In the genomic region with DNA sequence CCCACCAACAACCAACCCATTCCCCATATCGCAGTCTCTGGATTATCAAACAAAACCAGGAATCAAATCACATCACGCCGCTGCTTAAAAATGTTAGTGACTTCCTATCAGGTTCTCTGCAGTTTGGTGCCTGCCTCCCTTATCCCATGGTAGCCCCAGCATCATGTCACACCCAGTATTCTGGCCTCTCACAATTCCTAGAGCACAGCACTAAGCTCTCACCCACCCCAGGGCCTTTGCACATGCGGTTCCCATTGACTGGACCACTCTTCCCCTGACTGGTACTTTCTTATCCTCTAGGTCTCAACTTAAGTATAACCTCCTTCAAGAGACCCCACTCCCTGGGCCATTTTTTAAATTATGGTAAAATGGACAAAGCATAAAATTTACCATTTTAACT, we compare ENCODE assay signal across 24 cellular contexts. TPM values are rescaled to one million over a fixed set of nuclear protein-coding genes. Genes with fewer than 3 reads are reported as not detected.
DNase-seq lines count a peak whose midpoint lies in the region; ATAC-seq and TF ChIP-seq lines count a peak whose summit lies in the region.
"Had no signal": no experiment of that assay in that cellular context is flagged by ENCODE, and none has a peak within 500 bp of the region (broad histone marks: within the 10 kb centered on the region; RNA-seq: fewer than 3 reads in every experiment).

No MANE protein-coding gene starts in this region.

- H3K9me2 ChIP-seq in PC-9 (ENCODE audit: insufficient read depth), result no peaks in the 10 kb centered on the region

- TF ChIP-seq CTCF in Calu3 (IDR thresholded peaks at IDR 0.05; ENCODE audit: unreplicated experiment), result no peak
- TF ChIP-seq CTCF in PC-9 (conservative IDR thresholded peaks at IDR 0.05), result no peak
- TF ChIP-seq CTCF in gastroesophageal sphincter (IDR thresholded peaks at IDR 0.05), result no peak
- no peak for TF ChIP-seq CTCF in tibial artery (IDR thresholded peaks at IDR 0.05)

- H3K9me3 Mint-ChIP-seq in Calu3 (ENCODE audit: low read depth, unreplicated experiment), result no peaks in the 10 kb centered on the region
- peaks cover under 1% of the 10 kb centered on the region for H3K9me3 Mint-ChIP-seq in activated T-cell treated with anti-CD3 and anti-CD28 coated beads, Interleukin-2, amount 50 U/mL, for 4 hours
- H3K9me3 Mint-ChIP-seq: CD4-positive, alpha-beta T cell had no signal

- CTCF ChIA-PET in Calu3 (lab: Charles Lee), result interaction anchor here (0.6 kb wide), 2 partner anchors 30 to 228 kb away, joined by 3 to 4 read pairs; no protein-coding TSS in a partner anchor
- CTCF ChIA-PET in PC-9 (lab: Charles Lee), result no interaction called here

- POLR2A ChIA-PET in PC-9 (lab: Charles Lee; ENCODE audit: unreplicated experiment), result interaction anchor here (0.7 kb wide), 1 partner anchor 47 kb away, joined by 3 read pairs; no protein-coding TSS in a partner anchor

- no peaks in the 10 kb centered on the region for H3K9me3 ChIP-seq in PC-9 (ENCODE audit: insufficient read depth, low read depth)
- H3K9me3 ChIP-seq in gastroesophageal sphincter, result no peaks in the 10 kb centered on the region
- no peaks in the 10 kb centered on the region for H3K9me3 ChIP-seq in tibial artery
- H3K9me3 ChIP-seq: mucosa of descending colon, SJCRH30 had no signal

- peaks cover 57% of the 10 kb centered on the region for H3F3A ChIP-seq in PC-9 (ENCODE audit: insufficient read depth, low read depth)

- no peaks in the 10 kb centered on the region for H3K27me3 Mint-ChIP-seq in Calu3 (ENCODE audit: unreplicated experiment)
- peaks cover 3% of the 10 kb centered on the region for H3K27me3 Mint-ChIP-seq in activated T-cell treated with anti-CD3 and anti-CD28 coated beads, Interleukin-2, amount 50 U/mL, for 4 hours (ENCODE audit: low read depth)

- TF ChIP-seq EP300 in gastroesophageal sphincter (IDR thresholded peaks at IDR 0.05), result no peak

- no peak for DNase-seq in Calu3
- DNase-seq in PC-9, result no peak
- no peak for DNase-seq in tibial artery
- DNase-seq in activated T-cell treated with anti-CD3 and anti-CD28 coated beads, Interleukin-2, amount 50 U/mL, for 4 hours, result no peak
- DNase-seq in H7, result no peak
- DNase-seq: activated CD4-positive, alpha-beta T cell treated with anti-CD3 and anti-CD28 coated beads for 1 hour; activated CD8-positive, alpha-beta T cell treated with anti-CD3 and anti-CD28 coated beads, Interleukin-2, amount 10 ng/mL, durations not matched to agents 7 days and 5 days; activated gamma-delta T cell; activated naive CD8-positive, alpha-beta T cell treated with anti-CD3 and anti-CD28 coated beads, Interleukin-2, amount 50 U/mL, for 24 hours; activated T-cell treated with anti-CD3 and anti-CD28 coated beads for 4 hours; CD4-positive, alpha-beta T cell; DMS 273 treated with DMSO at 0.1 percent for 48 hours; mucosa of descending colon; NCI-H1436 treated with DMSO at 0.1 percent for 48 hours; NCI-H510A; nephron progenitor cell; right cardiac atrium; SJCRH30; T-helper 1 cell had no signal

- H3K36me3 Mint-ChIP-seq in Calu3 (ENCODE audit: insufficient read depth, unreplicated experiment), result peaks cover 24% of the 10 kb centered on the region
- no peaks in the 10 kb centered on the region for H3K36me3 Mint-ChIP-seq in activated T-cell treated with anti-CD3 and anti-CD28 coated beads, Interleukin-2, amount 50 U/mL, for 4 hours (ENCODE audit: insufficient read depth)
- H3K36me3 Mint-ChIP-seq: brain had no signal

- BruUV-seq in Calu3 (replicated peaks; lab: Mats Ljungman, UMichigan) (no TSS peak), PC-9 (replicated peaks; lab: Mats Ljungman, UMichigan) (no TSS peak)

- H3K4me3 ChIP-seq in PC-9 (no peak overlapping the region), gastroesophageal sphincter (no peak overlapping the region), tibial artery (no peak overlapping the region), H7 (ENCODE audit: insufficient read depth, low read depth, low read length) (no peak overlapping the region)
- H3K4me3 ChIP-seq: mucosa of descending colon, SJCRH30 had no signal

- H3K27ac Mint-ChIP-seq in Calu3 (ENCODE audit: unreplicated experiment), result peak overlapping the region; percentile 88
- H3K27ac Mint-ChIP-seq: activated CD8-positive, alpha-beta T cell treated with anti-CD3 and anti-CD28 coated beads, Interleukin-2, amount 10 ng/mL, durations not matched to agents 7 days and 5 days; activated naive CD8-positive, alpha-beta T cell treated with anti-CD3 and anti-CD28 coated beads, Interleukin-2, amount 50 U/mL, for 24 hours; CD4-positive, alpha-beta T cell; nephron progenitor cell had no signal

- H3K4me1 ChIP-seq in PC-9 (replicated peaks; ENCODE audit: insufficient read depth), result peaks cover 96% of the 10 kb centered on the region
- H3K4me1 ChIP-seq in gastroesophageal sphincter, result peaks cover 17 to 82% (median 30%) of the 10 kb centered on the region in 3 donors
- H3K4me1 ChIP-seq in tibial artery, result peaks cover 0 to 96% (median 61%) of the 10 kb centered on the region in 4 donors

- H3K4me2 ChIP-seq in PC-9, result peak overlapping the region; percentile 94
- H3K4me2 ChIP-seq: KMS-11 had no signal

- H3K79me2 ChIP-seq in PC-9 (ENCODE audit: low read depth), result peaks cover 90% of the 10 kb centered on the region

- H3K27me3 ChIP-seq in PC-9 (ENCODE audit: insufficient read depth, low read depth), result no peaks in the 10 kb centered on the region
- H3K27me3 ChIP-seq in gastroesophageal sphincter, result no peaks in the 10 kb centered on the region
- H3K27me3 ChIP-seq in tibial artery, result no peaks in the 10 kb centered on the region
- no peaks in the 10 kb centered on the region for H3K27me3 ChIP-seq in H7 (ENCODE audit: control insufficient read depth, insufficient read depth, low read length)
- H3K27me3 ChIP-seq: SJCRH30 had no signal

- intact Hi-C loops in Calu3 (cut with micrococcal nuclease; ENCODE audit: unreplicated experiment) (no loop called here), PC-9 (cut with micrococcal nuclease; ENCODE audit: unreplicated experiment) (no loop called here), tibial artery (cut with DNase I; ENCODE audit: low total_unique reads) (no loop called here)

- ATAC-seq in gastroesophageal sphincter, result no peak
- ATAC-seq in GM21737 (IDR thresholded peaks at IDR 0.05; ENCODE audit: unreplicated experiment), result no peak
- ATAC-seq in activated T-cell treated with anti-CD3 and anti-CD28 coated beads, Interleukin-2, amount 50 U/mL, for 4 hours, result no peak
- ATAC-seq: activated CD8-positive, alpha-beta T cell treated with anti-CD3 and anti-CD28 coated beads, Interleukin-2, amount 10 ng/mL, durations not matched to agents 7 days and 5 days; activated naive CD8-positive, alpha-beta T cell treated with anti-CD3 and anti-CD28 coated beads, Interleukin-2, amount 50 U/mL, for 24 hours; mucosa of descending colon; Panc1; right cardiac atrium had no signal

- peak overlapping the region; percentile 49 for H3K4me3 Mint-ChIP-seq in Calu3 (ENCODE audit: low read depth, unreplicated experiment)
- no peak overlapping the region for H3K4me3 Mint-ChIP-seq in activated T-cell treated with anti-CD3 and anti-CD28 coated beads, Interleukin-2, amount 50 U/mL, for 4 hours
- H3K4me3 Mint-ChIP-seq: activated CD8-positive, alpha-beta T cell treated with anti-CD3 and anti-CD28 coated beads, Interleukin-2, amount 10 ng/mL, durations not matched to agents 7 days and 5 days; activated naive CD8-positive, alpha-beta T cell treated with anti-CD3 and anti-CD28 coated beads, Interleukin-2, amount 50 U/mL, for 24 hours; brain; CD4-positive, alpha-beta T cell; nephron progenitor cell had no signal

- WGBS in gastroesophageal sphincter (ENCODE audit: low coverage in 1 of 2), 2 donors, result 97 to 100% methylated on average over 1 to 3 of the region's 4 CpGs

- H3K27ac ChIP-seq in PC-9, result peak overlapping the region; percentile 97
- peak overlapping the region in 3 of 4 donors; percentile 84 to 86 (median 85) for H3K27ac ChIP-seq in gastroesophageal sphincter
- peak overlapping the region; percentile 86 to 89 for H3K27ac ChIP-seq in tibial artery
- H3K27ac ChIP-seq: KMS-11, SJCRH30 had no signal

- H3K36me3 ChIP-seq in PC-9 (ENCODE audit: low read depth), result 0 out of 2 replicates have a peak, but pooled peaks cover under 1% of the 10 kb centered on the region
- H3K36me3 ChIP-seq in gastroesophageal sphincter, result no peaks in the 10 kb centered on the region
- H3K36me3 ChIP-seq in tibial artery, result no peaks in the 10 kb centered on the region
- H3K36me3 ChIP-seq in H7 (replicated peaks; ENCODE audit: control insufficient read depth, insufficient read depth, low read length), result no peaks in the 10 kb centered on the region
- H3K36me3 ChIP-seq: SJCRH30 had no signal

- peaks cover 66% of the 10 kb centered on the region for H3K4me1 Mint-ChIP-seq in Calu3 (ENCODE audit: low read depth, unreplicated experiment)
- no peaks in the 10 kb centered on the region for H3K4me1 Mint-ChIP-seq in activated T-cell treated with anti-CD3 and anti-CD28 coated beads, Interleukin-2, amount 50 U/mL, for 4 hours (ENCODE audit: low read depth)
- H3K4me1 Mint-ChIP-seq: activated naive CD8-positive, alpha-beta T cell treated with anti-CD3 and anti-CD28 coated beads, Interleukin-2, amount 50 U/mL, for 24 hours had no signal

- no peak overlapping the region for H2AFZ ChIP-seq in PC-9

- no peaks in the 10 kb centered on the region for H4K20me1 ChIP-seq in PC-9 (ENCODE audit: insufficient read depth)

- TF ChIP-seq POLR2A in gastroesophageal sphincter (IDR thresholded peaks at IDR 0.05), result no peak

RNA-seq across cellular contexts. Expression of a gene that starts 12.8 kb away (rescaled TPM):
- 62.3 and 66.2 TPM in 2 replicates for total RNA-seq in Calu3 (2022)
- total RNA-seq in PC-9 (2021), result 16.7 and 23.4 TPM in 2 replicates
- 10 to 100 TPM; 17.4 to 26.2 (median 23.4) TPM for total RNA-seq in gastroesophageal sphincter
- under 1 TPM; 0.13 to 0.22 (median 0.15) TPM for total RNA-seq in activated T-cell treated with anti-CD3 and anti-CD28 coated beads, Interleukin-2, amount 50 U/mL, for 4 hours
- total RNA-seq in H7 (2014; rRNA removed; shearing (Covaris generic)), result 1.4 and 2.4 TPM in 2 replicates
- total RNA-seq: CD4-positive, alpha-beta T cell; SJCRH30 had no signal
